In the genomic region with DNA sequence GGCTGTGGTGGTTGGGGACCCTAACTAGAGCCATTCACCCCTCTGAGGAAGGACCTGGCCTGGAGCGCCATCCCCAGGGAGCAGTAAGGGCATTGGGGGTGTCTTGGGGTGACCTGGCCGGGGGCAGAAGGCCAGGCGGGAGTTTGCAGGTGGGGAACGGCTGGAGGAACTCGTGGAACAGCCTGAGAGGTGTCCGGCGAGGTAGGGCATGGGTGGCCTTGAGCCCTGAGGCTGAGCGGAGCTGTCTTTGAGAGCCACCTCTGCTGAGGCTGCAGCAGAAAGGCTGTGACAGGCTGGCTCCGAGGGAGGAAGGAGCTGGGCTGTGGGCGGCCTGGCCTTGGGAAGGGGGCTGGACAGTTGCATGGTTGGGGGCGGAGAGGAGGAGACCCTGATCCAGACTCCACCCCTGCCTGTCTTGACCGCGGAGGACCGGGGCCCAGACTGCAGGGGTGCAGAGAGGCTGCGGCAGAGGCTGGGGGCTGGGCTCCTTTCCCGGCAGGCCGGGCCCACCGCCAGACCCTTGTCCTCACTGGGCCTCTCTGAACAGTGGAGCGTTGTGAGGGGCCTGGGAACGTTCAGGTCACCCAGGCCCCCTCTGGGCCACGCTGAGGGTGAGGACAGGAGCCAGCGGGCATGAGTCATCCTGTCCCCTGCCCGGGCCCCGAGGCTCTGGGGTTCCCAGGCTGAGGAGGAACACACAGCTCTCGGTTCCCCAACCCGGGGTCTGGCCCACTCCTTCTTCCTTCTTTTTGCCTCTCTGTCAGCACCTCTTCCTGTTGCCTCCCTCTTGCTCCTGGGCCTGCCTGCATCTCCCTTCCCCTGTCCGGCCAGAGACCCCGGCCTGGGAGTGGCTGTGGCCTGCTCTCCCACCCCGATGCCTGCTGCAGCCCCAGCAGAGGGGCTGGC, we compare ENCODE assay signal across 8 cellular contexts. TPM values are rescaled to one million over a fixed set of nuclear protein-coding genes. Genes with fewer than 3 reads are reported as not detected.
DNase-seq lines count a peak whose midpoint lies in the region; ATAC-seq and TF ChIP-seq lines count a peak whose summit lies in the region.

No MANE protein-coding gene starts in this region.

- peak overlapping the region; percentile 63 to 76 for H3K27ac ChIP-seq in ovary

- ATAC-seq in GM18511 (IDR thresholded peaks at IDR 0.05; ENCODE audit: unreplicated experiment), result peak; percentile 49
- ATAC-seq in HG03354 (IDR thresholded peaks at IDR 0.05; ENCODE audit: poor library complexity, severe bottlenecking, unreplicated experiment), result peak; percentile 43
- peak; percentile 40 for ATAC-seq in activated CD8-positive, alpha-beta T cell treated with anti-CD3 and anti-CD28 coated beads for 36 hours

- H3K36me3 Mint-ChIP-seq in activated CD8-positive, alpha-beta T cell treated with anti-CD3 and anti-CD28 coated beads for 36 hours (ENCODE audit: low read depth), result peaks cover 2% of the 10 kb centered on the region

- TF ChIP-seq EP300 in ovary (IDR thresholded peaks at IDR 0.05), result no peak

- no peaks in the 10 kb centered on the region for H3K9me3 Mint-ChIP-seq in activated CD8-positive, alpha-beta T cell treated with anti-CD3 and anti-CD28 coated beads for 36 hours

- CTCF ChIA-PET in activated CD8-positive, alpha-beta T cell treated with anti-CD3 and anti-CD28 coated beads for 36 hours (lab: Charles Lee), result interaction anchor here (1.7 kb wide), 1 partner anchor 12 kb away, joined by 5 read pairs; no protein-coding TSS in a partner anchor

- H3K36me3 ChIP-seq in ovary, result no peaks in the 10 kb centered on the region

- no peak for TF ChIP-seq CTCF in activated CD8-positive, alpha-beta T cell treated with anti-CD3 and anti-CD28 coated beads for 36 hours (IDR thresholded peaks at IDR 0.05)
- no peak for TF ChIP-seq CTCF in ovary (IDR thresholded peaks at IDR 0.05)

- H3K4me1 Mint-ChIP-seq in activated CD8-positive, alpha-beta T cell treated with anti-CD3 and anti-CD28 coated beads for 36 hours (ENCODE audit: low read depth), result peaks cover 47% of the 10 kb centered on the region

- H3K27ac Mint-ChIP-seq in activated CD8-positive, alpha-beta T cell treated with anti-CD3 and anti-CD28 coated beads for 36 hours, result peak overlapping the region; percentile 59

- peaks cover 18% of the 10 kb centered on the region for H3K4me1 ChIP-seq in ovary (ENCODE audit: insufficient read depth)

- WGBS in ovary, 3 donors, result 10 to 19% (median 17%) methylated on average over 28 to 29 of the region's 29 CpGs

- peak; percentile 56 for DNase-seq in activated CD8-positive, alpha-beta T cell treated with anti-CD3 and anti-CD28 coated beads for 36 hours
- DNase-seq in glomerular visceral epithelial cell (ENCODE audit: extremely low spot score) (peak; percentile 38), ovary (peak; percentile 78 to 89 (median 86)), NCI-H774 (lab: John Stamatoyannopoulos, UW) (no peak), NCI-H2107 treated with DMSO at 0.1 percent for 48 hours (lab: John Stamatoyannopoulos, UW; ENCODE audit: unreplicated experiment) (no peak), DMS 273 treated with DMSO at 0.1 percent for 48 hours (lab: John Stamatoyannopoulos, UW) (no peak)

- H3K4me3 ChIP-seq in ovary, result no peak overlapping the region

- no peak for TF ChIP-seq POLR2A in ovary (IDR thresholded peaks at IDR 0.05)

- no peaks in the 10 kb centered on the region for H3K27me3 ChIP-seq in ovary

- H3K4me3 Mint-ChIP-seq in activated CD8-positive, alpha-beta T cell treated with anti-CD3 and anti-CD28 coated beads for 36 hours, result peak overlapping the region; percentile 58

- POLR2A ChIA-PET in activated CD8-positive, alpha-beta T cell treated with anti-CD3 and anti-CD28 coated beads for 36 hours (lab: Charles Lee), result interaction anchor here (0.9 to 2.1 kb wide), 6 partner anchors 10 to 37 kb away, joined by 3 to 10 read pairs (median 5); no protein-coding TSS in a partner anchor

- intact Hi-C loops in activated CD8-positive, alpha-beta T cell treated with anti-CD3 and anti-CD28 coated beads for 36 hours (cut with micrococcal nuclease), result no loop called here
- intact Hi-C loops in ovary (cut with DNase I), result no loop called here

- H3K9me3 ChIP-seq in ovary, result no peaks in the 10 kb centered on the region

- no peaks in the 10 kb centered on the region for H3K27me3 Mint-ChIP-seq in activated CD8-positive, alpha-beta T cell treated with anti-CD3 and anti-CD28 coated beads for 36 hours

RNA-seq across cellular contexts. Expression of a gene that starts 8.1 kb away (rescaled TPM):
- 10 to 100 TPM; 54.8 to 59.0 TPM for total RNA-seq in activated CD8-positive, alpha-beta T cell treated with anti-CD3 and anti-CD28 coated beads for 36 hours
- total RNA-seq in ovary, result 10 to 100 TPM; 13.6 to 46.9 (median 29.3) TPM
- polyA plus RNA-seq in ovary, result 10 to 100 TPM in 1 of 2 donors, 1 to 10 TPM in 1; 5.3 to 18.3 TPM

RNA-seq across cellular contexts. Expression of a gene that starts 42.7 kb away (rescaled TPM):
- total RNA-seq in activated CD8-positive, alpha-beta T cell treated with anti-CD3 and anti-CD28 coated beads for 36 hours, result 100 to 1,000 TPM; 149 to 154 TPM
- 100 to 1,000 TPM; 166 to 447 (median 389) TPM for total RNA-seq in ovary
- polyA plus RNA-seq in ovary, result 100 to 1,000 TPM; 203 to 365 TPM

RNA-seq across cellular contexts. Expression of a gene that starts 44.8 kb away (rescaled TPM):
- total RNA-seq in activated CD8-positive, alpha-beta T cell treated with anti-CD3 and anti-CD28 coated beads for 36 hours, result 10 to 100 TPM; 46.1 to 48.1 TPM
- 10 to 100 TPM; 27.2 to 43.2 (median 36.9) TPM for total RNA-seq in ovary
- polyA plus RNA-seq in ovary, result 10 to 100 TPM in 1 of 2 donors, 1 to 10 TPM in 1; 6.4 to 28.4 TPM

Comparison
In these comparisons a context has a peak if more than half of its experiments do, and no peak if none do; other contexts are left out.
1. DNase-seq: peak in activated CD8-positive, alpha-beta T cell treated with anti-CD3 and anti-CD28 coated beads for 36 hours (single experiment), glomerular visceral epithelial cell (single experiment) and ovary (5 of 5); none in NCI-H774 (single experiment), NCI-H2107 treated with DMSO at 0.1 percent for 48 hours (single experiment) and DMS 273 treated with DMSO at 0.1 percent for 48 hours (single experiment).
2. Peak in every context shown above with its lines, with median percentiles within 50 percentile points of each other: ATAC-seq.